ENCODE assay signal across 18 cellular contexts in genomic region chr5:175677571-175677970, GRCh38. TPM values are rescaled to one million over a fixed set of nuclear protein-coding genes. Genes with fewer than 3 reads are reported as not detected.
"Had no signal": no experiment of that assay in that cellular context is flagged by ENCODE, and none has a peak within 500 bp of the region (broad histone marks: within the 10 kb centered on the region; RNA-seq: fewer than 3 reads in every experiment).

No MANE protein-coding gene starts in this region.

- H3K4me1 ChIP-seq: breast epithelium, esophagus squamous epithelium, prostate gland, right lobe of liver had no signal

- H3K27me3 Mint-ChIP-seq: T-helper 17 cell had no signal

- H3K4me1 Mint-ChIP-seq: activated B cell treated with CpG ODN at 0.5 μM for 24 hours; stimulated activated memory B cell treated with anti-CD40 and anti-IgM and Interleukin-4, amounts not matched to agents 10 μg/mL and 1 μg/mL and 100 μg/mL, for 72 hours had no signal

- H3K27me3 ChIP-seq: right lobe of liver had no signal

- H3K27ac ChIP-seq: breast epithelium, esophagus squamous epithelium, prostate gland, right lobe of liver had no signal

- H3K9me3 Mint-ChIP-seq: activated B cell treated with CpG ODN at 0.5 μM for 24 hours; natural killer cell; stimulated activated memory B cell treated with anti-CD40 and anti-IgM and Interleukin-4, amounts not matched to agents 10 μg/mL and 1 μg/mL and 100 μg/mL, for 72 hours had no signal

- H3K36me3 Mint-ChIP-seq: natural killer cell; stimulated activated memory B cell treated with anti-CD40 and anti-IgM and Interleukin-4, amounts not matched to agents 10 μg/mL and 1 μg/mL and 100 μg/mL, for 72 hours had no signal

- H3K4me3 Mint-ChIP-seq: activated B cell treated with CpG ODN at 0.5 μM for 24 hours; natural killer cell; stimulated activated memory B cell treated with anti-CD40 and anti-IgM and Interleukin-4, amounts not matched to agents 10 μg/mL and 1 μg/mL and 100 μg/mL, for 72 hours; T-helper 17 cell had no signal

- H3K36me3 ChIP-seq: breast epithelium, esophagus squamous epithelium, prostate gland, right lobe of liver had no signal

- H3K9me3 ChIP-seq: breast epithelium, esophagus squamous epithelium, prostate gland, right lobe of liver had no signal

- DNase-seq: activated B cell treated with CpG ODN at 0.5 μM for 24 hours; activated naive CD4-positive, alpha-beta T cell treated with Interleukin-2 at 50 U/mL for 16 hours; anterior cingulate cortex; esophagus squamous epithelium; foreskin fibroblast; glutamatergic neuron; left colon; mammary epithelial cell; natural killer cell; nucleus accumbens; right lobe of liver; substantia nigra; T-helper 17 cell; trophoblast cell had no signal

- H3K27ac Mint-ChIP-seq: activated B cell treated with CpG ODN at 0.5 μM for 24 hours; natural killer cell; stimulated activated memory B cell treated with anti-CD40 and anti-IgM and Interleukin-4, amounts not matched to agents 10 μg/mL and 1 μg/mL and 100 μg/mL, for 72 hours; T-helper 17 cell had no signal

- H3K4me3 ChIP-seq: breast epithelium, esophagus squamous epithelium, prostate gland, right lobe of liver had no signal

- ATAC-seq: left colon; natural killer cell; right lobe of liver; SK-N-SH treated with all-trans-retinoic acid at 6 μM for 48 hours; stimulated activated memory B cell treated with anti-CD40 and anti-IgM and Interleukin-4, amounts not matched to agents 10 μg/mL and 1 μg/mL and 100 μg/mL, for 72 hours; T-helper 17 cell had no signal

RNA-seq across cellular contexts. Expression of gene HRH2, which starts 19.7 kb away (rescaled TPM):
- total RNA-seq: activated B cell treated with CpG ODN at 0.5 μM for 24 hours, mammary epithelial cell had no signal
